ENCODE assay signal across 8 cellular contexts in the genomic region with DNA sequence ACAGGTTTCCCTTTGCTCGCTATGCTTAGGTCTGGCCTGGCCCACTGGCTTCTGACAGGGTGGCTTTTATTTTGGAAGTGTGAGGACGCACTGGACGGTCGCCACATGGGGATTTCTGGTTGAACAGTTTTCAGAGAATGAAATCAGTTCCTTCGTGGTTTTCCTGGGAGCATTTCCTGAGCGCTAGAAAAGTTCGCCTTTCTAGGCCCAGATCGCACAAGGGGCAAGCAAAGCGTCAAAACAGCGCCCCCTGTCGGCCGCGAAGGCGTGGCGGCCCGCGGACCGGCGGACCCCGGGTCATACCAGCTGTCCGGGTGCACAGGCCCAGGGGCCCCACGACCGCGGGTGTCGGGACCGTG. TPM values are rescaled to one million over a fixed set of nuclear protein-coding genes. Genes with fewer than 3 reads are reported as not detected.
DNase-seq lines count a peak whose midpoint lies in the region; ATAC-seq and TF ChIP-seq lines count a peak whose summit lies in the region.

No MANE protein-coding gene starts in this region.

- CTCF ChIA-PET in activated CD8-positive, alpha-beta T cell treated with anti-CD3 and anti-CD28 coated beads for 36 hours (lab: Charles Lee): interaction anchor here (0.8 to 8.1 kb wide), 18 partner anchors 10 to 411 kb away, joined by 3 to 214 read pairs (median 6); a partner anchor contains a TSS

- ATAC-seq in GM19467 (IDR thresholded peaks at IDR 0.05; ENCODE audit: unreplicated experiment) (peak; percentile 42), memory B cell (ENCODE audit: low read depth) (no peak)
- ATAC-seq in activated CD8-positive, alpha-beta T cell treated with anti-CD3 and anti-CD28 coated beads for 36 hours: peak; percentile 40

- H3K4me3 Mint-ChIP-seq in IgD-negative memory B cell (peak overlapping the region; percentile 86 to 97 (median 92)), memory B cell (peak overlapping the region; percentile 81)
- H3K4me3 Mint-ChIP-seq in activated CD8-positive, alpha-beta T cell treated with anti-CD3 and anti-CD28 coated beads for 36 hours: peak overlapping the region; percentile 93

- peak; percentile 95 for TF ChIP-seq CTCF in activated CD8-positive, alpha-beta T cell treated with anti-CD3 and anti-CD28 coated beads for 36 hours (IDR thresholded peaks at IDR 0.05)

- H3K4me1 Mint-ChIP-seq in IgD-negative memory B cell (peaks cover 34 to 38% (median 37%) of the 10 kb centered on the region in 3 donors), memory B cell (peaks cover 30% of the 10 kb centered on the region)
- peaks cover 50% of the 10 kb centered on the region for H3K4me1 Mint-ChIP-seq in activated CD8-positive, alpha-beta T cell treated with anti-CD3 and anti-CD28 coated beads for 36 hours (ENCODE audit: low read depth)

- H3K36me3 Mint-ChIP-seq in IgD-negative memory B cell: peaks cover 5% of the 10 kb centered on the region
- no peaks in the 10 kb centered on the region for H3K36me3 Mint-ChIP-seq in activated CD8-positive, alpha-beta T cell treated with anti-CD3 and anti-CD28 coated beads for 36 hours (ENCODE audit: low read depth)
- no peaks in the 10 kb centered on the region for H3K36me3 Mint-ChIP-seq in memory B cell

- POLR2A ChIA-PET in activated CD8-positive, alpha-beta T cell treated with anti-CD3 and anti-CD28 coated beads for 36 hours (lab: Charles Lee): interaction anchor here (1.3 to 4.3 kb wide), 3 partner anchors 13 to 260 kb away, joined by 3 to 23 read pairs (median 4); a partner anchor contains a TSS

- peak overlapping the region; percentile 85 to 98 (median 96) for H3K27ac Mint-ChIP-seq in IgD-negative memory B cell
- peak overlapping the region; percentile 86 for H3K27ac Mint-ChIP-seq in activated CD8-positive, alpha-beta T cell treated with anti-CD3 and anti-CD28 coated beads for 36 hours
- no peak overlapping the region for H3K27ac Mint-ChIP-seq in memory B cell

- H3K27me3 Mint-ChIP-seq in IgD-negative memory B cell: peaks cover 5% of the 10 kb centered on the region
- no peaks in the 10 kb centered on the region for H3K27me3 Mint-ChIP-seq in activated CD8-positive, alpha-beta T cell treated with anti-CD3 and anti-CD28 coated beads for 36 hours
- no peaks in the 10 kb centered on the region for H3K27me3 Mint-ChIP-seq in memory B cell

- DNase-seq in Ammon's horn (ENCODE audit: low spot score) (peak; percentile 71), memory B cell (ENCODE audit: low spot score in 2 of 2) (peak; percentile 63 to 77), NCI-H146 (lab: John Stamatoyannopoulos, UW) (no peak)
- DNase-seq in activated CD8-positive, alpha-beta T cell treated with anti-CD3 and anti-CD28 coated beads for 36 hours: peak; percentile 88
- DNase-seq in effector CD8-positive, alpha-beta T cell (lab: John Stamatoyannopoulos, UW): peak; percentile 76
- DNase-seq in stimulated activated CD8-positive, alpha-beta memory T cell treated with anti-CD3 and anti-CD28 coated beads, Interleukin-12 subunit alpha, Interleukin-12 subunit beta, amount 100 ng/mL, for 24 hours (ENCODE audit: extremely low read depth): peak; percentile 66

- H3K9me3 Mint-ChIP-seq in IgD-negative memory B cell: peaks cover 0 to 2% (median 0%) of the 10 kb centered on the region in 3 donors
- no peaks in the 10 kb centered on the region for H3K9me3 Mint-ChIP-seq in activated CD8-positive, alpha-beta T cell treated with anti-CD3 and anti-CD28 coated beads for 36 hours
- H3K9me3 Mint-ChIP-seq in memory B cell: no peaks in the 10 kb centered on the region

- intact Hi-C loops in activated CD8-positive, alpha-beta T cell treated with anti-CD3 and anti-CD28 coated beads for 36 hours (cut with micrococcal nuclease): loop anchor here (2.0 to 5.0 kb wide), 6 partner anchors 68 to 382 kb away; a partner anchor contains a TSS

RNA-seq across cellular contexts. Expression of a gene that starts 12.7 kb away (rescaled TPM):
- 21.6 TPM for polyA plus RNA-seq in IgD-negative memory B cell
- total RNA-seq in activated CD8-positive, alpha-beta T cell treated with anti-CD3 and anti-CD28 coated beads for 36 hours: 10 to 100 TPM; 12.9 to 13.9 TPM
